ENCODE assay signal across 8 cellular contexts in the genomic region with DNA sequence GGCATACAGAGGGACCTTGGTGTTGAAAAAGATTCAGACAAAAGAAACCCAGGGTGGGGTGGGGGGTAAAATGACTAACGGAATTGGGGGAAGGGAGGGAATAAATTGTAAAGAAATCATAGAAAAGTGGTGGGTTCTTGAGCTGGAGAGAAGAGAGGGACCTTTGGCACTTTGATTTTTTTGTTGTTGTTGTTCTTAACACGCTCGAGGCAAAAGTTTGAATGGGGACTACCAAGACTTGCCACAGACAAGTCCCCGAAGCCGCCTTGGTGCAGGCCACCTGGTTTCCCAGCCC. TPM values are rescaled to one million over a fixed set of nuclear protein-coding genes. Genes with fewer than 3 reads are reported as not detected.
DNase-seq lines count a peak whose midpoint lies in the region; ATAC-seq and TF ChIP-seq lines count a peak whose summit lies in the region.

No MANE protein-coding gene starts in this region.

- DNase-seq in SK-N-MC (ENCODE audit: low read depth, low spot score) (no peak), fibroblast of peridontal ligament (ENCODE audit: extremely low read depth) (peak; percentile 15), gastrocnemius medialis (no peak), GM13977 (ENCODE audit: low spot score) (no peak)
- no peak for DNase-seq in activated naive CD4-positive, alpha-beta T cell treated with anti-CD3 and anti-CD28 coated beads, Interleukin-2, amount 50 U/mL, for 72 hours (ENCODE audit: low spot score in 2 of 2)

- intact Hi-C loops in gastrocnemius medialis (cut with DNase I; ENCODE audit: low total_unique reads): loop anchor here (5.0 kb wide), 1 partner anchor 1115 kb away; no protein-coding TSS in a partner anchor

- no peak for TF ChIP-seq CTCF in gastrocnemius medialis (IDR thresholded peaks at IDR 0.05 in 4 of 5, conservative IDR thresholded peaks at IDR 0.05 in 1 of 5)
- TF ChIP-seq CTCF in GM13977 (IDR thresholded peaks at IDR 0.05; ENCODE audit: extremely low read depth, insufficient read depth, missing control alignments): no peak

- H3K27me3 ChIP-seq in gastrocnemius medialis: peaks cover 52 to 72% (median 66%) of the 10 kb centered on the region in 3 donors

- no peak for TF ChIP-seq POLR2A in gastrocnemius medialis (IDR thresholded peaks at IDR 0.05)

- ATAC-seq in GM19455 (IDR thresholded peaks at IDR 0.05; ENCODE audit: unreplicated experiment) (peak; percentile 3), gastrocnemius medialis (no peak), HG03108 (IDR thresholded peaks at IDR 0.05; ENCODE audit: unreplicated experiment) (no peak), HG03196 (IDR thresholded peaks at IDR 0.05; ENCODE audit: unreplicated experiment) (no peak)
- ATAC-seq in activated naive CD4-positive, alpha-beta T cell treated with anti-CD3 and anti-CD28 coated beads, Interleukin-2, amount 50 U/mL, for 72 hours: no peak

- H3K9me3 ChIP-seq in SK-N-MC (ENCODE audit: low read depth, low read length) (no peaks in the 10 kb centered on the region), gastrocnemius medialis (no peaks in the 10 kb centered on the region)

- in situ Hi-C loops in gastrocnemius medialis (cut with MboI; ENCODE audit: low sequenced_read_pairs in 4 of 4): loop anchor here in 1 of 4 donors (25.0 kb wide), 1 partner anchor 1110 kb away; no protein-coding TSS in a partner anchor
- in situ Hi-C loops in GM13977 (cut with MboI; ENCODE audit: low pct_unique_long_range_greater_than_20kb, low sequenced_read_pairs, unreplicated experiment): no loop called here

- no peaks in the 10 kb centered on the region for H3K36me3 ChIP-seq in SK-N-MC (ENCODE audit: insufficient read depth, low read length)
- no peaks in the 10 kb centered on the region for H3K36me3 ChIP-seq in gastrocnemius medialis

- H3K4me3 ChIP-seq in SK-N-MC (peak overlapping the region; percentile 87), gastrocnemius medialis (peak overlapping the region; percentile 49 to 57 (median 50))

- H3K4me1 ChIP-seq in gastrocnemius medialis: peaks cover 14 to 35% of the 10 kb centered on the region in 2 donors

- no peak overlapping the region for H3K27ac ChIP-seq in SK-N-MC
- H3K27ac ChIP-seq in gastrocnemius medialis: peak overlapping the region; percentile 43 to 62 (median 56)

- no peaks in the 10 kb centered on the region for H3K9me3 Mint-ChIP-seq in activated naive CD4-positive, alpha-beta T cell treated with anti-CD3 and anti-CD28 coated beads, Interleukin-2, amount 50 U/mL, for 72 hours

- H3K9ac ChIP-seq in SK-N-MC (ENCODE audit: insufficient read length): no peak overlapping the region

- no peak overlapping the region for H3K27ac Mint-ChIP-seq in activated naive CD4-positive, alpha-beta T cell treated with anti-CD3 and anti-CD28 coated beads, Interleukin-2, amount 50 U/mL, for 72 hours

- peaks cover 9 to 18% of the 10 kb centered on the region in 2 donors for H3K36me3 Mint-ChIP-seq in activated naive CD4-positive, alpha-beta T cell treated with anti-CD3 and anti-CD28 coated beads, Interleukin-2, amount 50 U/mL, for 72 hours

RNA-seq across cellular contexts. Expression of a gene that starts 0.6 kb away (rescaled TPM):
- 10 to 100 TPM in 3 of 4 donors, 1 to 10 TPM in 1; 5.9 to 29.9 (median 17.4) TPM for total RNA-seq in gastrocnemius medialis
- under 1 TPM; 0.04 to 0.11 TPM for total RNA-seq in activated naive CD4-positive, alpha-beta T cell treated with anti-CD3 and anti-CD28 coated beads, Interleukin-2, amount 50 U/mL, for 72 hours

Comparison
In these comparisons a context has a peak if more than half of its experiments do, and no peak if none do; other contexts are left out.
1. RNA of a gene that starts 0.6 kb away (total RNA-seq): 5.9 to 29.9 TPM in gastrocnemius medialis; 0.04 to 0.11 TPM in activated naive CD4-positive, alpha-beta T cell treated with anti-CD3 and anti-CD28 coated beads, Interleukin-2, amount 50 U/mL, for 72 hours; every median in the first group is over 4 times any median in the second.